Comparison of ENCODE assay signal across 8 cellular contexts in the genomic region with DNA sequence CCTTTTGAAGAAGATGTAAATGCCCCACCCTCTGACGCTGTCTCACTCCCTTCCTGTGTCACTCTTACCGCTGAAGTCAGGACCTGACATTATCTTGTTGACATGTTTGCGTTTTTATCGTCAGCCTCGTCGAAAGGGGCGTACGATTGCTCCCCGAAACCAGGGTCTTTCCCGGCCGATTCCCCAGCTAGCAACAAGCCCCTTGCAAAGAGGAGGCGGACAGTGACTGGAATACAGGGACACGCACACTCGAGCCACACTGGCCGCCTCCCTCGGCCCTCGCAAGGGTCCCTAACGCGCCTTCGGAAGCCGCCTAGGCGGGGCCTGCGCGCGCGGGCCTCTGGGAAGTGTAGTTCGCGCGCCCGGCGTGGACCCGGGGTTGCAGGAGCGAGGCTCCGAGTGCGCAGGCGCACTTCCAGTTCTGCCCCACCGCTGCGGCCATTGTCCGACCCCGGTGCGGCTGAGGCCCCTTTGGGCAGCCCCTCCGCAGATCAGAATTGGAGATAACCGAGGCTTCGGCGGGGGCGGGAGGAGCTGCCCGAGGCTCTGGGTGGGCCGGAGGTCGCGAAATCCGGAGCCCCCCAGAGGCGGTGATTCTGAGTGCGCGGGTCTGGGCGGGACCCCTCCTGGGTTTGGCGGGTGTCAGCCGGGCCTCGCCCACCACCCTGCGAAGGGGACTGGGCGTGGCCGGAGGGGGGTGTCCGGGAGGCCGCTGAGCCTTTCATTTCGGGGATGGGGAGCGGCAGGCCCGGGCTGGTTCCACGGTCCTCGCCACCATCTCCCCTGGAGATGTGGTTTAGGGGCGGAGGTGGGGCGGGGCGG. TPM values are rescaled to one million over a fixed set of nuclear protein-coding genes. Genes with fewer than 3 reads are reported as not detected.
DNase-seq lines count a peak whose midpoint lies in the region; ATAC-seq and TF ChIP-seq lines count a peak whose summit lies in the region.

A gene (plus strand): TSS at position 412 of the 822 bp plus-strand sequence. CDS start 502 bp downstream, outside the sequence.

- peaks cover 17 to 34% (median 19%) of the 10 kb centered on the region in 7 donors for H3K9me3 Mint-ChIP-seq in CD14-positive monocyte
- peaks cover 17% of the 10 kb centered on the region for H3K9me3 Mint-ChIP-seq in activated CD8-positive, alpha-beta T cell treated with anti-CD3 and anti-CD28 coated beads, Interleukin-2, amount 10 ng/mL, durations not matched to agents 7 days and 5 days (ENCODE audit: insufficient read depth)

- H3K27me3 Mint-ChIP-seq in CD14-positive monocyte (ENCODE audit: low read depth in 3 of 3) = peaks cover 0 to 3% (median 2%) of the 10 kb centered on the region in 3 donors
- H3K27me3 Mint-ChIP-seq in activated CD8-positive, alpha-beta T cell treated with anti-CD3 and anti-CD28 coated beads, Interleukin-2, amount 10 ng/mL, durations not matched to agents 7 days and 5 days (ENCODE audit: low read depth) = no peaks in the 10 kb centered on the region

- ATAC-seq in GM19397 (IDR thresholded peaks at IDR 0.05; ENCODE audit: unreplicated experiment) = peak; percentile 95
- ATAC-seq in HG03565 (IDR thresholded peaks at IDR 0.05; ENCODE audit: unreplicated experiment) = peak; percentile 70
- peak; percentile 96 for ATAC-seq in activated CD8-positive, alpha-beta T cell treated with anti-CD3 and anti-CD28 coated beads, Interleukin-2, amount 10 ng/mL, durations not matched to agents 7 days and 5 days

- peaks cover 17 to 26% of the 10 kb centered on the region in 2 donors for H3K36me3 Mint-ChIP-seq in CD14-positive monocyte
- peaks cover 52% of the 10 kb centered on the region for H3K36me3 Mint-ChIP-seq in activated CD8-positive, alpha-beta T cell treated with anti-CD3 and anti-CD28 coated beads, Interleukin-2, amount 10 ng/mL, durations not matched to agents 7 days and 5 days (ENCODE audit: low read depth)

- POLR2A ChIA-PET in activated CD8-positive, alpha-beta T cell treated with anti-CD3 and anti-CD28 coated beads, Interleukin-2, amount 10 ng/mL, durations not matched to agents 7 days and 5 days (lab: Charles Lee) = interaction anchor here (0.5 to 1.8 kb wide), 7 partner anchors 9 to 1761 kb away, joined by 3 to 14 read pairs (median 4); no protein-coding TSS in a partner anchor

- H3K27ac Mint-ChIP-seq in CD14-positive monocyte = peak within 1 kb of the TSS; percentile 90 to 98 (median 96)
- peak within 1 kb of the TSS; percentile 99 for H3K27ac Mint-ChIP-seq in activated CD8-positive, alpha-beta T cell treated with anti-CD3 and anti-CD28 coated beads, Interleukin-2, amount 10 ng/mL, durations not matched to agents 7 days and 5 days

- CTCF ChIA-PET in activated CD8-positive, alpha-beta T cell treated with anti-CD3 and anti-CD28 coated beads, Interleukin-2, amount 10 ng/mL, durations not matched to agents 7 days and 5 days (lab: Charles Lee) = interaction anchor here (1.5 to 1.7 kb wide), 3 partner anchors 9 to 10 kb away, joined by 6 to 7 read pairs (median 7); no protein-coding TSS in a partner anchor

- DNase-seq in CD14-positive monocyte (ENCODE audit: low spot score) = peak; percentile 79
- peak; percentile 64 for DNase-seq in NCI-H82 treated with DMSO at 0.1 percent for 48 hours (lab: John Stamatoyannopoulos, UW; ENCODE audit: unreplicated experiment)
- peak; percentile 91 for DNase-seq in activated CD8-positive, alpha-beta T cell treated with anti-CD3 and anti-CD28 coated beads, Interleukin-2, amount 10 ng/mL, durations not matched to agents 7 days and 5 days
- DNase-seq in effector CD8-positive, alpha-beta T cell (lab: John Stamatoyannopoulos, UW) = peak; percentile 73
- peak; percentile 91 for DNase-seq in medulla oblongata (ENCODE audit: extremely low spot score)
- DNase-seq in stimulated activated CD4-positive, alpha-beta T cell treated with anti-CD3 and anti-CD28 coated beads, TNF-alpha, amount 100 ng/mL, for 48 hours (ENCODE audit: low read depth in 3 of 3) = peak; percentile 62 to 83 (median 72)

- peak within 1 kb of the TSS; percentile 91 to 98 for H3K4me3 Mint-ChIP-seq in CD14-positive monocyte
- H3K4me3 Mint-ChIP-seq in activated CD8-positive, alpha-beta T cell treated with anti-CD3 and anti-CD28 coated beads, Interleukin-2, amount 10 ng/mL, durations not matched to agents 7 days and 5 days = peak within 1 kb of the TSS; percentile 90

- TF ChIP-seq CTCF in CD14-positive monocyte (IDR thresholded peaks at IDR 0.05) = no peak

- intact Hi-C loops in CD14-positive monocyte (cut with micrococcal nuclease) = loop anchor here (5.0 to 10.0 kb wide), 2 partner anchors 306 to 593 kb away; a partner anchor contains a TSS

- H3K4me1 Mint-ChIP-seq in CD14-positive monocyte = peaks cover 14% of the 10 kb centered on the region
- H3K4me1 Mint-ChIP-seq in activated CD8-positive, alpha-beta T cell treated with anti-CD3 and anti-CD28 coated beads, Interleukin-2, amount 10 ng/mL, durations not matched to agents 7 days and 5 days (ENCODE audit: low read depth) = peaks cover 19% of the 10 kb centered on the region

RNA-seq across cellular contexts. Expression of the gene that starts here (rescaled TPM):
- polyA plus RNA-seq in CD14-positive monocyte = 1 to 10 TPM; 4.2 to 7.9 TPM
- total RNA-seq in activated CD8-positive, alpha-beta T cell treated with anti-CD3 and anti-CD28 coated beads, Interleukin-2, amount 10 ng/mL, durations not matched to agents 7 days and 5 days = 10 to 100 TPM; 32.1 to 33.6 TPM

Comparison
In these comparisons a context has a peak if more than half of its experiments do, and no peak if none do; other contexts are left out.
1. Peak in every context shown above with its lines: DNase-seq and ATAC-seq.